ENCODE assay signal across 1 cellular context in the genomic region with DNA sequence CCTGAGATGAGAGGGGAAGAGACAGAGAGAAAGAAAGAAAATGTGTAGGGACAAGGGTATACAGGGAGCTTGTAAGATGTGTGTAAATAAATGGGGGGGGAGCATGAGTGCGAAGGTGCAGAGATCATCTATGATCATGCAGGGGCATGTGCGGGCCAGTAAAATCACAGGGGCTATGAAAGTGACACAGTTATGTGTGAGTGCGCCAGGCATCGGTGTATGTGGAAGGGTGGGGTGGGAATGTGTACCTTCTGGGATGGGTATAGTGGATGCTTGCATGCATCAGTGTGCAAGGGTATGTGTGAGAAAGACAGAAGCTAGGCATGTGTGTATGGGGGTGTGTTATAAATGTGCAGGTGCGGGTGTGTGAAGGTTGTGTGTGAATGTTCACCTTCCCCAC.
TF ChIP-seq lines count a peak whose summit lies in the region.

No MANE protein-coding gene starts in this region.

TF ChIP-seq in A549, 52 proteins besides CTCF, POLR2A, EP300 and RAD21:
- no peak for TF ChIP-seq HOXA7 (CRISPR knock-in tag; IDR thresholded peaks at IDR 0.05)
- no peak for TF ChIP-seq ZFP36 (IDR thresholded peaks at IDR 0.05; ENCODE audit: borderline replicate concordance, partially characterized antibody)
- no peak for TF ChIP-seq RFX5 (IDR thresholded peaks at IDR 0.05)
- TF ChIP-seq EHMT2 (IDR thresholded peaks at IDR 0.05; ENCODE audit: low read depth), result no peak
- no peak for TF ChIP-seq RCOR1 (IDR thresholded peaks at IDR 0.05; ENCODE audit: low read depth, low read length)
